Comparison of ENCODE assay signal across 15 cellular contexts in genomic region chr1:119874186-119874585, GRCh38. TPM values are rescaled to one million over a fixed set of nuclear protein-coding genes. Genes with fewer than 3 reads are reported as not detected.
A peak's percentile ranks its signal among the peaks of the same experiment; 100 is the strongest.
DNase-seq lines count a peak whose midpoint lies in the region; ATAC-seq and TF ChIP-seq lines count a peak whose summit lies in the region.
"Had no signal": no experiment of that assay in that cellular context is flagged by ENCODE, and none has a peak within 500 bp of the region (broad histone marks: within the 10 kb centered on the region; RNA-seq: fewer than 3 reads in every experiment).

No MANE protein-coding gene starts in this region.

- H3K79me2 ChIP-seq in mammary epithelial cell (ENCODE audit: insufficient read depth, low read length) (no peaks in the 10 kb centered on the region), osteoblast (ENCODE audit: insufficient read depth, low read length) (no peaks in the 10 kb centered on the region), mesendoderm (ENCODE audit: control insufficient read depth, insufficient read depth, low read length) (no peaks in the 10 kb centered on the region)

- no peaks in the 10 kb centered on the region for H3K36me3 ChIP-seq in breast epithelium
- H3K36me3 ChIP-seq in mammary epithelial cell (ENCODE audit: insufficient read depth, low read length), result no peaks in the 10 kb centered on the region
- no peaks in the 10 kb centered on the region for H3K36me3 ChIP-seq in osteoblast (ENCODE audit: insufficient read depth, low read length)
- H3K36me3 ChIP-seq in mesendoderm (ENCODE audit: control insufficient read depth, insufficient read depth, low read length), result no peaks in the 10 kb centered on the region
- H3K36me3 ChIP-seq: BLaER1 treated with 17β-estradiol and CSF1 and Interleukin-3, amounts not matched to agents 10 nM and 100 nM had no signal

- no peaks in the 10 kb centered on the region for H3K27me3 Mint-ChIP-seq in MCF 10A (ENCODE audit: insufficient read depth, unreplicated experiment)

- no TSS peak for BruUV-seq in MCF 10A (replicated peaks; lab: Mats Ljungman, UMichigan)
- no TSS peak for BruUV-seq in mammary epithelial cell (replicated peaks; lab: Mats Ljungman, UMichigan)

- no peak overlapping the region for H2BK5ac ChIP-seq in mesendoderm (ENCODE audit: low read length)

- TF ChIP-seq CTCF in breast epithelium (IDR thresholded peaks at IDR 0.05) (no peak), MCF 10A (IDR thresholded peaks at IDR 0.05; ENCODE audit: unreplicated experiment) (no peak), mammary epithelial cell (conservative IDR thresholded peaks at IDR 0.05 in 1 of 2, IDR thresholded peaks at IDR 0.05 in 1 of 2; ENCODE audit: extremely low read depth in 1 of 2, insufficient read depth in 1 of 2, low read depth in 1 of 2, low read length in 2 of 2) (no peak), osteoblast (IDR thresholded peaks at IDR 0.05; ENCODE audit: extremely low read depth, low read depth, low read length) (no peak)

- in situ Hi-C loops in mammary epithelial cell (cut with MboI; ENCODE audit: low sequenced_read_pairs in 2 of 2), result loop anchor here in 1 of 2 donors (5.0 kb wide), 1 partner anchor 67 kb away; no protein-coding TSS in a partner anchor

- H4K8ac ChIP-seq in mesendoderm (ENCODE audit: low read depth, low read length), result no peak overlapping the region

- intact Hi-C loops in breast epithelium (cut with DNase I; ENCODE audit: low total_unique reads) (no loop called here), MCF 10A (cut with micrococcal nuclease) (loop anchor here (5.0 kb wide), 1 partner anchor 273 kb away; no protein-coding TSS in a partner anchor), mammary epithelial cell (cut with micrococcal nuclease) (loop anchor here (5.0 kb wide), 4 partner anchors 58 to 327 kb away; no protein-coding TSS in a partner anchor)

- no peak overlapping the region for H3K4ac ChIP-seq in mesendoderm (ENCODE audit: low read depth, low read length)

- H3K27ac Mint-ChIP-seq in MCF 10A (ENCODE audit: low read depth, unreplicated experiment), result no peak overlapping the region
- H3K27ac Mint-ChIP-seq: H9 had no signal

- no peak for TF ChIP-seq POLR2A in breast epithelium (IDR thresholded peaks at IDR 0.05)

- no peak overlapping the region for H2AK5ac ChIP-seq in mesendoderm (ENCODE audit: low read length)

- H3K9me3 Mint-ChIP-seq in MCF 10A (ENCODE audit: unreplicated experiment), result no peaks in the 10 kb centered on the region
- H3K9me3 Mint-ChIP-seq: H9 had no signal

- no peak overlapping the region for H2BK15ac ChIP-seq in mesendoderm (replicated peaks; ENCODE audit: low read depth)

- ATAC-seq in HG03280 (IDR thresholded peaks at IDR 0.05; ENCODE audit: unreplicated experiment) (no peak), HG02870 (IDR thresholded peaks at IDR 0.05; ENCODE audit: unreplicated experiment) (no peak), esophagus mucosa (no peak)

- H3K18ac ChIP-seq in mesendoderm (ENCODE audit: low read length), result no peak overlapping the region

- H4K5ac ChIP-seq in mesendoderm (ENCODE audit: low read length), result no peak overlapping the region

- no peaks in the 10 kb centered on the region for H3K79me1 ChIP-seq in mesendoderm (ENCODE audit: low read length)

- H3K4me1 Mint-ChIP-seq in MCF 10A (ENCODE audit: insufficient read depth, unreplicated experiment), result peaks cover 6% of the 10 kb centered on the region

- H4K20me1 ChIP-seq in mammary epithelial cell (ENCODE audit: insufficient read depth, low read length) (no peaks in the 10 kb centered on the region), osteoblast (ENCODE audit: insufficient read depth, low read length) (no peaks in the 10 kb centered on the region)
- H4K20me1 ChIP-seq: BLaER1 treated with 17β-estradiol and CSF1 and Interleukin-3, amounts not matched to agents 10 nM and 100 nM had no signal

- H3K23ac ChIP-seq in mesendoderm (ENCODE audit: low read length), result no peak overlapping the region

- no peak overlapping the region for H3K4me3 Mint-ChIP-seq in MCF 10A (ENCODE audit: unreplicated experiment)
- H3K4me3 Mint-ChIP-seq: H9 had no signal

- H3K36me3 Mint-ChIP-seq in MCF 10A (ENCODE audit: insufficient read depth, unreplicated experiment), result no peaks in the 10 kb centered on the region

- DNase-seq in breast epithelium (ENCODE audit: low spot score in 2 of 2) (no peak), MCF 10A (ENCODE audit: unreplicated experiment) (no peak), mammary epithelial cell (no peak), osteoblast (ENCODE audit: insufficient read length, low spot score, missing footprints) (no peak), mesendoderm (no peak)
- DNase-seq: 8988T, H9, NCI-H1417, NCI-H2029, NCI-H510A treated with DMSO at 0.1 percent for 48 hours, RPMI8226 had no signal

- H3K9me3 ChIP-seq in breast epithelium (no peaks in the 10 kb centered on the region), mammary epithelial cell (replicated peaks; ENCODE audit: insufficient read depth, low read length) (no peaks in the 10 kb centered on the region), osteoblast (ENCODE audit: low read depth, low read length) (no peaks in the 10 kb centered on the region)

- no peaks in the 10 kb centered on the region for H3K4me1 ChIP-seq in breast epithelium
- peaks cover 25% of the 10 kb centered on the region for H3K4me1 ChIP-seq in mammary epithelial cell (ENCODE audit: insufficient read depth, low read length)
- peaks cover 34% of the 10 kb centered on the region for H3K4me1 ChIP-seq in osteoblast (ENCODE audit: insufficient read depth, low read length)
- no peaks in the 10 kb centered on the region for H3K4me1 ChIP-seq in mesendoderm (ENCODE audit: control insufficient read depth, low read depth, low read length)

- no peak overlapping the region for H3K4me2 ChIP-seq in mammary epithelial cell (ENCODE audit: insufficient read depth, low read depth, low read length)
- peak overlapping the region; percentile 44 for H3K4me2 ChIP-seq in osteoblast (ENCODE audit: insufficient read depth, low read length)
- no peak overlapping the region for H3K4me2 ChIP-seq in mesendoderm (ENCODE audit: low read length)
- H3K4me2 ChIP-seq: BLaER1 treated with 17β-estradiol and CSF1 and Interleukin-3, amounts not matched to agents 10 nM and 100 nM had no signal

- no peak overlapping the region for H3K56ac ChIP-seq in mesendoderm (ENCODE audit: low read length)

- H2AFZ ChIP-seq in mammary epithelial cell (ENCODE audit: low read depth, low read length), result peak overlapping the region; percentile 8
- no peak overlapping the region for H2AFZ ChIP-seq in osteoblast (ENCODE audit: low read length)

- no peak overlapping the region for H3K4me3 ChIP-seq in breast epithelium
- no peak overlapping the region for H3K4me3 ChIP-seq in mammary epithelial cell (replicated peaks in 1 of 3; ENCODE audit: insufficient read depth in 1 of 3, low read depth in 2 of 3, low read length in 3 of 3)
- H3K4me3 ChIP-seq in osteoblast (ENCODE audit: insufficient read depth, low read length), result no peak overlapping the region
- no peak overlapping the region for H3K4me3 ChIP-seq in mesendoderm (ENCODE audit: low read length)
- H3K4me3 ChIP-seq: BLaER1 treated with 17β-estradiol and CSF1 and Interleukin-3, amounts not matched to agents 10 nM and 100 nM had no signal

- WGBS in mammary epithelial cell (ENCODE audit: low coverage, missing lambda C conversion rate), result 90% methylated on average over 2 of the region's 2 CpGs
- WGBS in mesendoderm (ENCODE audit: extremely low coverage, insufficient coverage, low lambda C conversion rate), result no CpG with 5 or more reads among the region's 2 CpGs

- dilution Hi-C loops in mammary epithelial cell (cut with HindIII; ENCODE audit: low sequenced_read_pairs), result no loop called here

- peak overlapping the region; percentile 53 to 57 for H3K27ac ChIP-seq in breast epithelium
- no peak overlapping the region for H3K27ac ChIP-seq in mammary epithelial cell (ENCODE audit: insufficient read depth, low read depth, low read length)
- peak overlapping the region; percentile 35 for H3K27ac ChIP-seq in osteoblast (ENCODE audit: low read depth, low read length)
- H3K27ac ChIP-seq in mesendoderm (ENCODE audit: low read depth, low read length), result no peak overlapping the region
- H3K27ac ChIP-seq: BLaER1 treated with 17β-estradiol and CSF1 and Interleukin-3, amounts not matched to agents 10 nM and 100 nM had no signal

- H3K9ac ChIP-seq in mammary epithelial cell (ENCODE audit: insufficient read depth, low read length) (no peak overlapping the region), mesendoderm (ENCODE audit: low read length) (no peak overlapping the region)
- H3K9ac ChIP-seq: BLaER1 treated with 17β-estradiol and CSF1 and Interleukin-3, amounts not matched to agents 10 nM and 100 nM had no signal

- CTCF ChIA-PET in MCF 10A (lab: Yijun Ruan, JAX), result interaction anchor here (0.9 to 1.1 kb wide), 2 partner anchors 10 to 12 kb away, joined by 3 read pairs; no protein-coding TSS in a partner anchor
- CTCF ChIA-PET in mammary epithelial cell (lab: Charles Lee; ENCODE audit: low non-redundant PET), result no interaction called here

- POLR2A ChIA-PET in MCF 10A (lab: Yijun Ruan, JAX), result no interaction called here

- H3K27me3 ChIP-seq in breast epithelium, result no peaks in the 10 kb centered on the region
- no peaks in the 10 kb centered on the region for H3K27me3 ChIP-seq in mammary epithelial cell (ENCODE audit: insufficient read depth, low read length)
- H3K27me3 ChIP-seq in osteoblast (ENCODE audit: insufficient read depth, low read length), result no peaks in the 10 kb centered on the region
- H3K27me3 ChIP-seq in mesendoderm (ENCODE audit: insufficient read depth, low read length, poor library complexity), result no peaks in the 10 kb centered on the region
- H3K27me3 ChIP-seq: BLaER1 treated with 17β-estradiol and CSF1 and Interleukin-3, amounts not matched to agents 10 nM and 100 nM had no signal

- no peak overlapping the region for H2BK120ac ChIP-seq in mesendoderm (ENCODE audit: low read depth, low read length)

RNA-seq across cellular contexts. Expression of gene ADAM30, which starts 22.1 kb away (rescaled TPM):
- total RNA-seq in breast epithelium (not detected), MCF 10A (2022) (not detected in 2 replicates), mammary epithelial cell (not detected), osteoblast (not detected in 2 replicates), esophagus mucosa (not detected)
- polyA plus RNA-seq in mammary epithelial cell, result not detected
- polyA minus RNA-seq in mammary epithelial cell, result not detected
- polyA plus RNA-seq in mesendoderm (2013, experiment 1 of 2), result not detected
- not detected for polyA plus RNA-seq in mesendoderm (2013, experiment 2 of 2)
- total RNA-seq: H9 had no signal

Comparison
In these comparisons a context has a peak if more than half of its experiments do, and no peak if none do; other contexts are left out.
1. H3K27ac ChIP-seq: peak in breast epithelium (2 of 2) and osteoblast (single experiment); none in mammary epithelial cell (single experiment) and mesendoderm (single experiment).